Comparison of ENCODE assay signal across 8 cellular contexts in the genomic region with DNA sequence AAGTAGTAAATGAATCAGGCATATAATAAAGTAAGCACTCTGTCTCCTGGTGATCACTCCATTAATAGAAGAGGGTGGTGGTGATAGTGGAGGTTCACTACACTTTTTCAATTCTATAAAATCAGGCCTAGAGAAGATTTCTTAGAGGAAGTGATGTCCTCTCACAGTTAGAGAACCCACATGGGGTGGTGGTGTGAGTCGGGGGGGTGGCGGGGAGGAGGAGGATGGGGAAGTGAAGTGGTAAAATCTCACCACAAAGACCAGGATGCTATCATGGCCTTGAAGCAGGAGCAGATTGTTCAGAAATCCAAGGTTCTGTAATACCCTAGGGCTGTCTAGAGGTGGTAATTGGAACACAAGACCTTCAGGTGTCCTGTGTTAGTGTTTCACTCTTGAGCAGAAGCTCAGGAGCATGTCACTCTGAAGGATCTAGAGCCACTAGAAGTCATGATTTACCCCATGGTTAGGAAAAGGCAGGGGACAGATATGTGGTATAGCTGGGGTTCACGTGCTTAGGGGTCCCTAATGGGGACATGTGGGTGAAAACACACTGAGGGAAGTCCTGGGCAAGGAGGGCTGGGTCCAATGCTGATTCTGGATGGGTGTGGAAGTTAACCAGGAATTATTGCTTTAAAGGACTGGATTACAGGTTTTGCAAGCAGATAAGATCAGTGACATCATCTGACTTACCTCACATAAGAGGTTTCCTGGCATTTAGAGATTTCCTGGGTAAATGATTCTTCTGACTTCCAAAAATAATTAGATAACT. TPM values are rescaled to one million over a fixed set of nuclear protein-coding genes. Genes with fewer than 3 reads are reported as not detected.
DNase-seq lines count a peak whose midpoint lies in the region; ATAC-seq and TF ChIP-seq lines count a peak whose summit lies in the region.

No MANE protein-coding gene starts in this region.

- no peaks in the 10 kb centered on the region for H3K9me3 ChIP-seq in mucosa of descending colon
- H3K9me3 ChIP-seq in upper lobe of right lung, result no peaks in the 10 kb centered on the region

- no peaks in the 10 kb centered on the region for H3K27me3 Mint-ChIP-seq in activated naive CD4-positive, alpha-beta T cell treated with anti-CD3 and anti-CD28 coated beads for 36 hours (ENCODE audit: low read depth)

- no peaks in the 10 kb centered on the region for H3K36me3 ChIP-seq in mucosa of descending colon (ENCODE audit: low read depth)
- no peaks in the 10 kb centered on the region for H3K36me3 ChIP-seq in upper lobe of right lung

- ATAC-seq in GM19023 (IDR thresholded peaks at IDR 0.05; ENCODE audit: unreplicated experiment) (peak; percentile 31), mucosa of descending colon (peak; percentile 77), upper lobe of right lung (peak; percentile 88)

- peak overlapping the region; percentile 28 for H3K27ac ChIP-seq in upper lobe of right lung

- H3K4me3 ChIP-seq in mucosa of descending colon (no peak overlapping the region), upper lobe of right lung (no peak overlapping the region)

- DNase-seq in MV-4-11 (lab: John Stamatoyannopoulos, UW), result peak; percentile 90
- DNase-seq in activated naive CD4-positive, alpha-beta T cell treated with anti-CD3 and anti-CD28 coated beads for 36 hours, result peak; percentile 65
- DNase-seq in mucosa of descending colon, result peak; percentile 52 to 73 (median 58)
- DNase-seq in upper lobe of right lung, result peak; percentile 73
- no peak for DNase-seq in islet precursor cell
- DNase-seq in ecto neural progenitor cell (ENCODE audit: low spot score), result no peak
- DNase-seq in NCI-H510A treated with DMSO at 0.1 percent for 48 hours (lab: John Stamatoyannopoulos, UW), result no peak

- peaks cover 14% of the 10 kb centered on the region for H3K4me1 ChIP-seq in mucosa of descending colon (ENCODE audit: low read depth)
- H3K4me1 ChIP-seq in upper lobe of right lung, result peaks cover 15% of the 10 kb centered on the region

- H3K4me3 Mint-ChIP-seq in activated naive CD4-positive, alpha-beta T cell treated with anti-CD3 and anti-CD28 coated beads for 36 hours, result no peak overlapping the region

- H3K4me1 Mint-ChIP-seq in activated naive CD4-positive, alpha-beta T cell treated with anti-CD3 and anti-CD28 coated beads for 36 hours (ENCODE audit: low read depth), result peaks cover 23% of the 10 kb centered on the region

- intact Hi-C loops in activated naive CD4-positive, alpha-beta T cell treated with anti-CD3 and anti-CD28 coated beads for 36 hours (cut with micrococcal nuclease), result loop anchor here (1.0 to 2.0 kb wide), 4 partner anchors 23 to 106 kb away; partner anchors contain the start of genes RNF125 and TRAPPC8
- intact Hi-C loops in mucosa of descending colon (cut with DNase I, micrococcal nuclease) (no loop called here), upper lobe of right lung (cut with DNase I) (no loop called here)

- TF ChIP-seq CTCF in mucosa of descending colon (IDR thresholded peaks at IDR 0.05), result no peak
- no peak for TF ChIP-seq CTCF in upper lobe of right lung (IDR thresholded peaks at IDR 0.05)

- peak overlapping the region; percentile 81 for H3K27ac Mint-ChIP-seq in activated naive CD4-positive, alpha-beta T cell treated with anti-CD3 and anti-CD28 coated beads for 36 hours

- peaks cover 7% of the 10 kb centered on the region for H3K36me3 Mint-ChIP-seq in activated naive CD4-positive, alpha-beta T cell treated with anti-CD3 and anti-CD28 coated beads for 36 hours (ENCODE audit: low read depth)

- CTCF ChIA-PET in activated naive CD4-positive, alpha-beta T cell treated with anti-CD3 and anti-CD28 coated beads for 36 hours (lab: Charles Lee), result interaction anchor here (0.6 to 1.9 kb wide), 8 partner anchors 9 to 67 kb away, joined by 3 to 9 read pairs (median 4); partner anchors contain the start of gene RNF125

- H3K27me3 ChIP-seq in upper lobe of right lung, result no peaks in the 10 kb centered on the region

- H3K9me3 Mint-ChIP-seq in activated naive CD4-positive, alpha-beta T cell treated with anti-CD3 and anti-CD28 coated beads for 36 hours, result no peaks in the 10 kb centered on the region

RNA-seq across cellular contexts. Expression of gene RNF125, which starts 31.0 kb away (rescaled TPM):
- 10 to 100 TPM; 11.4 to 12.0 TPM for total RNA-seq in activated naive CD4-positive, alpha-beta T cell treated with anti-CD3 and anti-CD28 coated beads for 36 hours
- total RNA-seq in mucosa of descending colon (10 to 100 TPM in 1 of 3 donors, 1 to 10 TPM in 2; 7.5 to 18.7 (median 8.9) TPM), upper lobe of right lung (6.5 TPM)

RNA-seq across cellular contexts. Expression of gene RNF138, which starts 42.1 kb away (rescaled TPM):
- total RNA-seq in activated naive CD4-positive, alpha-beta T cell treated with anti-CD3 and anti-CD28 coated beads for 36 hours, result 10 to 100 TPM; 75.4 to 85.5 TPM
- total RNA-seq in mucosa of descending colon, result 10 to 100 TPM; 37.3 to 74.3 (median 45.7) TPM
- total RNA-seq in upper lobe of right lung, result 25.8 TPM

Comparison
In these comparisons a context has a peak if more than half of its experiments do, and no peak if none do; other contexts are left out.
1. ATAC-seq: peak in every context shown above with its lines; median percentile 88 in upper lobe of right lung; 77 in mucosa of descending colon; 31 in GM19023.
2. DNase-seq: peak in MV-4-11 (single experiment), activated naive CD4-positive, alpha-beta T cell treated with anti-CD3 and anti-CD28 coated beads for 36 hours (single experiment), mucosa of descending colon (3 of 3) and upper lobe of right lung (single experiment); none in islet precursor cell (single experiment), ecto neural progenitor cell (single experiment) and NCI-H510A treated with DMSO at 0.1 percent for 48 hours (single experiment).